In the genomic region with DNA sequence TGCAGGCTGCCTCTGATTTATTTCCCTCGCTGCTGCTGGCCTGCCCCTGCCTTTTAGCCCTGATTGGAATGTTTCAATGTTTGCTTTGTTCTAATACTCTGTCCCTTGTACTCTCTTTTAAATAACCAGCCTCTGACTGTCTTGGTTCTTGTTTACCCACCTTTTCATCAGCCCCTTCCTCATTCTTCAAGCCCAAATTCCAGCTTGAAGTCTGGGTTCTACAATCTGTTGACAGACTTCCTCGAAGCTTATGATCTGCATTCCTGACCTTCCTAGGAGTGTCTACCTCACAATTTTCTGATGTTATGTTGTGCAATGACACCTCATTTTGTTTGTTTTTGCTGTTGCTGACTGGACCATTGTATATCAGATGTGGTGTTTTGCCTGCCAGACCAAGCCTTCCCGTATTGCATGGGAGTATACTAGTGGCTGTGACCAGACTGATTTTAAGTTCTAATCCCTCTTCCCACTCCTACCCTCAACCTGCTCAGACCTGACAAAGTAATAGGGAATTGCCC, we compare ENCODE assay signal across 18 cellular contexts. TPM values are rescaled to one million over a fixed set of nuclear protein-coding genes. Genes with fewer than 3 reads are reported as not detected.
DNase-seq lines count a peak whose midpoint lies in the region; ATAC-seq and TF ChIP-seq lines count a peak whose summit lies in the region.
"Had no signal": no experiment of that assay in that cellular context is flagged by ENCODE, and none has a peak within 500 bp of the region (broad histone marks: within the 10 kb centered on the region; RNA-seq: fewer than 3 reads in every experiment).

No MANE protein-coding gene starts in this region.

- H3K9ac ChIP-seq in mesendoderm (ENCODE audit: low read length) = no peak overlapping the region

- no peak overlapping the region for H3K4me3 ChIP-seq in RWPE2 (ENCODE audit: severe bottlenecking)
- H3K4me3 ChIP-seq in epithelial cell of proximal tubule (ENCODE audit: low read depth, low read length) = no peak overlapping the region
- H3K4me3 ChIP-seq in mesendoderm (ENCODE audit: low read length) = no peak overlapping the region
- H3K4me3 ChIP-seq: esophagus squamous epithelium had no signal

- H3K4ac ChIP-seq in mesendoderm (ENCODE audit: low read depth, low read length) = no peak overlapping the region

- no peaks in the 10 kb centered on the region for H3K4me1 ChIP-seq in RWPE2 (ENCODE audit: insufficient read depth, poor library complexity, severe bottlenecking)
- H3K4me1 ChIP-seq in mesendoderm (ENCODE audit: control insufficient read depth, low read depth, low read length) = no peaks in the 10 kb centered on the region
- H3K4me1 ChIP-seq: esophagus squamous epithelium had no signal

- H3K9me3 Mint-ChIP-seq in CD4-positive, alpha-beta T cell = no peaks in the 10 kb centered on the region
- H3K9me3 Mint-ChIP-seq: activated CD8-positive, alpha-beta T cell treated with anti-CD3 and anti-CD28 coated beads for 36 hours; central memory CD8-positive, alpha-beta T cell had no signal

- H3K36me3 Mint-ChIP-seq in CD4-positive, alpha-beta T cell (ENCODE audit: low read depth) = no peaks in the 10 kb centered on the region

- H2BK120ac ChIP-seq in mesendoderm (ENCODE audit: low read depth, low read length) = no peak overlapping the region

- WGBS in mesendoderm (ENCODE audit: extremely low coverage, insufficient coverage, low lambda C conversion rate) = no CpG with 5 or more reads among the region's 3 CpGs

- no peaks in the 10 kb centered on the region for H3K27me3 ChIP-seq in RWPE2 (ENCODE audit: insufficient read depth, poor library complexity, severe bottlenecking)
- H3K27me3 ChIP-seq in mesendoderm (ENCODE audit: insufficient read depth, low read length, poor library complexity) = no peaks in the 10 kb centered on the region
- H3K27me3 ChIP-seq in CD4-positive, alpha-beta T cell (ENCODE audit: control insufficient read depth, insufficient read depth, low read length) = no peaks in the 10 kb centered on the region
- H3K27me3 ChIP-seq: esophagus squamous epithelium had no signal

- H3K4me2 ChIP-seq in mesendoderm (ENCODE audit: low read length) = no peak overlapping the region

- H3K56ac ChIP-seq in mesendoderm (ENCODE audit: low read length) = no peak overlapping the region

- peak; percentile 28 for DNase-seq in Ammon's horn (ENCODE audit: low spot score)
- DNase-seq in RWPE2 (ENCODE audit: low spot score) = no peak
- peak; percentile 41 for DNase-seq in epithelial cell of proximal tubule (ENCODE audit: low read depth)
- peak; percentile 23 for DNase-seq in mesendoderm
- DNase-seq in SHP77 treated with DMSO at 0.1 percent for 48 hours (lab: John Stamatoyannopoulos, UW) = no peak
- DNase-seq in CD4-positive, alpha-beta T cell = no peak
- DNase-seq: activated CD8-positive, alpha-beta T cell treated with anti-CD3 and anti-CD28 coated beads for 36 hours; activated effector memory CD4-positive, alpha-beta T cell treated with anti-CD3 and anti-CD28 coated beads, Interleukin-2, amount 50 U/mL, for 16 hours; DND-41; esophagus squamous epithelium; NCI-H69; retina; stimulated activated CD4-positive, alpha-beta T cell treated with anti-CD3 and anti-CD28 coated beads, Interleukin-2, amount 100 ng/mL, for 48 hours had no signal

- no peak overlapping the region for H3K18ac ChIP-seq in mesendoderm (ENCODE audit: low read length)

- TF ChIP-seq CTCF in RWPE2 (IDR thresholded peaks at IDR 0.05; ENCODE audit: poor library complexity, severe bottlenecking) (no peak), epithelial cell of proximal tubule (conservative IDR thresholded peaks at IDR 0.05; ENCODE audit: low read depth, low read length) (no peak)
- TF ChIP-seq CTCF in CD4-positive, alpha-beta T cell (IDR thresholded peaks at IDR 0.05) = no peak

- H3K23ac ChIP-seq in mesendoderm (ENCODE audit: low read length) = no peak overlapping the region

- H3K27me3 Mint-ChIP-seq in CD4-positive, alpha-beta T cell = no peaks in the 10 kb centered on the region
- H3K27me3 Mint-ChIP-seq: activated CD8-positive, alpha-beta T cell treated with anti-CD3 and anti-CD28 coated beads for 36 hours; central memory CD8-positive, alpha-beta T cell had no signal

- H3K79me1 ChIP-seq in mesendoderm (ENCODE audit: low read length) = no peaks in the 10 kb centered on the region

- no peak overlapping the region for H4K8ac ChIP-seq in mesendoderm (ENCODE audit: low read depth, low read length)

- no peak overlapping the region for H3K27ac Mint-ChIP-seq in CD4-positive, alpha-beta T cell
- H3K27ac Mint-ChIP-seq: activated CD8-positive, alpha-beta T cell treated with anti-CD3 and anti-CD28 coated beads for 36 hours had no signal

- no peak overlapping the region for H2BK5ac ChIP-seq in mesendoderm (ENCODE audit: low read length)

- H3K79me2 ChIP-seq in mesendoderm (ENCODE audit: control insufficient read depth, insufficient read depth, low read length) = no peaks in the 10 kb centered on the region

- no peaks in the 10 kb centered on the region for H3K36me3 ChIP-seq in RWPE2 (ENCODE audit: low read depth)
- H3K36me3 ChIP-seq in mesendoderm (ENCODE audit: control insufficient read depth, insufficient read depth, low read length) = no peaks in the 10 kb centered on the region
- H3K36me3 ChIP-seq: esophagus squamous epithelium had no signal

- POLR2A ChIA-PET in CD4-positive, alpha-beta T cell (lab: Charles Lee) = no interaction called here

- no peak overlapping the region for H3K4me3 Mint-ChIP-seq in CD4-positive, alpha-beta T cell
- H3K4me3 Mint-ChIP-seq: activated CD8-positive, alpha-beta T cell treated with anti-CD3 and anti-CD28 coated beads for 36 hours; central memory CD8-positive, alpha-beta T cell had no signal

- intact Hi-C loops in CD4-positive, alpha-beta T cell (cut with DNase I, micrococcal nuclease) = no loop called here

- H2AK5ac ChIP-seq in mesendoderm (ENCODE audit: low read length) = no peak overlapping the region

- no peak overlapping the region for H3K27ac ChIP-seq in RWPE2 (ENCODE audit: poor library complexity, severe bottlenecking)
- no peak overlapping the region for H3K27ac ChIP-seq in mesendoderm (ENCODE audit: low read depth, low read length)
- no peak overlapping the region for H3K27ac ChIP-seq in CD4-positive, alpha-beta T cell (ENCODE audit: low read depth, low read length)
- H3K27ac ChIP-seq: esophagus squamous epithelium had no signal

- H3K9me3 ChIP-seq in RWPE2 (ENCODE audit: severe bottlenecking) = no peaks in the 10 kb centered on the region
- H3K9me3 ChIP-seq in CD4-positive, alpha-beta T cell (ENCODE audit: control insufficient read depth, low read length) = no peaks in the 10 kb centered on the region
- H3K9me3 ChIP-seq: esophagus squamous epithelium had no signal

- ATAC-seq in RWPE2 (ENCODE audit: low read depth) (0 out of 3 replicates have a peak, but pooled peaks have one; percentile 36), HG03159 (IDR thresholded peaks at IDR 0.05; ENCODE audit: unreplicated experiment) (no peak), HG03354 (IDR thresholded peaks at IDR 0.05; ENCODE audit: poor library complexity, severe bottlenecking, unreplicated experiment) (no peak)
- ATAC-seq in CD4-positive, alpha-beta T cell (ENCODE audit: poor library complexity) = no peak
- ATAC-seq: activated CD8-positive, alpha-beta T cell treated with anti-CD3 and anti-CD28 coated beads for 36 hours; Right ventricle myocardium inferior had no signal

- no peak overlapping the region for H4K5ac ChIP-seq in mesendoderm (ENCODE audit: low read length)

- H3K4me1 Mint-ChIP-seq in CD4-positive, alpha-beta T cell (ENCODE audit: low read depth) = peaks cover 19% of the 10 kb centered on the region
- H3K4me1 Mint-ChIP-seq: central memory CD8-positive, alpha-beta T cell had no signal

- CTCF ChIA-PET in CD4-positive, alpha-beta T cell (lab: Charles Lee) = interaction anchor here (1.4 kb wide), 1 partner anchor 14 kb away, joined by 3 read pairs; no protein-coding TSS in a partner anchor

- H2BK15ac ChIP-seq in mesendoderm (replicated peaks; ENCODE audit: low read depth) = no peak overlapping the region

RNA-seq across cellular contexts. Expression of a gene that starts 46.6 kb away (rescaled TPM):
- not detected in 2 replicates for total RNA-seq in epithelial cell of proximal tubule
- polyA plus RNA-seq in mesendoderm (2013, experiment 1 of 2) = not detected
- not detected for polyA plus RNA-seq in mesendoderm (2013, experiment 2 of 2)
- total RNA-seq in CD4-positive, alpha-beta T cell = not detected
- total RNA-seq: activated CD8-positive, alpha-beta T cell treated with anti-CD3 and anti-CD28 coated beads for 36 hours; esophagus squamous epithelium; mucosa of gallbladder; Right ventricle myocardium inferior had no signal

Comparison
In these comparisons a context has a peak if more than half of its experiments do, and no peak if none do; other contexts are left out.
1. DNase-seq: peak in Ammon's horn (single experiment), epithelial cell of proximal tubule (single experiment) and mesendoderm (single experiment); none in RWPE2 (single experiment), SHP77 treated with DMSO at 0.1 percent for 48 hours (single experiment) and CD4-positive, alpha-beta T cell (0 of 10).